2 cellular contexts compared by ENCODE assay signal in the genomic region with DNA sequence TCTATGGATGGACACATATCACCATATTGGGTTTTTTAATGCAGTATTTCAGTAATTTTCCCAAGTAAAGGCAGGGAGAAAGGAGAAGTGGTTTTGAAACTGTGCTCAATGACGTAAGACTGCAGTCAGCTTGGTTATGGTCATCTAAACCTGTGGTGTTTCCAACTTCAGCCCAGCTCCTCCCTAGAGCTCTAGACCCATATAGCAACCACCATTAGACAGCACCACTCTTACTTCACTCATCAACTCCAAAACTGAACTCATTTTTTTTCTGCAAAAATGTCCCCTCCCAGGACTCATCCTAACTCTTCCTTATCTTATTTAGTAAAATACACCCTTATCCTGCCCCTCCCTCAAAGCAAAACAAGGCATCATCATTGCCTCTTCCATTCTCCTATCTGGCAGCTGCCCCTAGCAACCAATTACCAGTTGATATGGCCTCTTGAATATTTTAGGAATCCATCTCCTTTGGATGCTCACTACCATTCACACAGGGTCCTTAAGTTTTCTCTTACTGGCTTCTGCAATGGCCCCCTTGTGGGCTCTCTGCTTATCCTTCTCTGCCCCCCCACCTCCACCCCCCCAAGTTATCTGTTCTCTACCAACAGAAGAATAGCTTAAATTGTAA.
TF ChIP-seq lines count a peak whose summit lies in the region.

No MANE protein-coding gene starts in this region.

TF ChIP-seq in HepG2, 621 proteins besides CTCF, POLR2A, EP300 and RAD21:
- TF ChIP-seq ZNF318 (CRISPR knock-in tag; IDR thresholded peaks at IDR 0.05) (no peak), AKAP8 (CRISPR knock-in tag; IDR thresholded peaks at IDR 0.05) (no peak), NFKBIZ (CRISPR knock-in tag; IDR thresholded peaks at IDR 0.05) (no peak), RFX5 (IDR thresholded peaks at IDR 0.05; ENCODE audit: low read depth, low read length) (peak; percentile 88), HMGA1 (CRISPR knock-in tag; conservative IDR thresholded peaks at IDR 0.05) (no peak), ZNF501 (CRISPR knock-in tag; IDR thresholded peaks at IDR 0.05) (no peak), ZNF33B (CRISPR knock-in tag; IDR thresholded peaks at IDR 0.05) (no peak), RARG (CRISPR knock-in tag; IDR thresholded peaks at IDR 0.05; ENCODE audit: low read depth) (no peak), MBNL3 (CRISPR knock-in tag; conservative IDR thresholded peaks at IDR 0.05) (no peak), ZNF569 (CRISPR knock-in tag; IDR thresholded peaks at IDR 0.05; ENCODE audit: borderline replicate concordance) (no peak), RBFOX2 (IDR thresholded peaks at IDR 0.05; ENCODE audit: low read depth, low read length) (0 out of 2 replicates have a peak, but pooled peaks have one; percentile 17), ZNF382 (CRISPR knock-in tag; IDR thresholded peaks at IDR 0.05; ENCODE audit: borderline replicate concordance) (no peak)
- TF ChIP-seq, protein P1, sequence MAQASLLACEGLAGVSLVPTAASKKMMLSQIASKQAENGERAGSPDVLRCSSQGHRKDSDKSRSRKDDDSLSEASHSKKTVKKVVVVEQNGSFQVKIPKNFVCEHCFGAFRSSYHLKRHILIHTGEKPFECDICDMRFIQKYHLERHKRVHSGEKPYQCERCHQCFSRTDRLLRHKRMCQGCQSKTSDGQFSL (CRISPR knock-in tag; IDR thresholded peaks at IDR 0.05): 0 out of 2 replicates have a peak, but pooled peaks have one; percentile 23

TF ChIP-seq in H1, 55 proteins besides CTCF, POLR2A, EP300 and RAD21:
- TF ChIP-seq SRF (IDR thresholded peaks at IDR 0.05; ENCODE audit: low read depth, low read length) (no peak), USF2 (IDR thresholded peaks at IDR 0.05; ENCODE audit: low read length) (no peak), MAFK (IDR thresholded peaks at IDR 0.05; ENCODE audit: low read depth, low read length) (no peak), SP1 (IDR thresholded peaks at IDR 0.05; ENCODE audit: low read depth, low read length) (no peak), EGR1 (IDR thresholded peaks at IDR 0.05; ENCODE audit: borderline replicate concordance, low read depth, low read length) (no peak), RBBP5 (IDR thresholded peaks at IDR 0.05; ENCODE audit: borderline replicate concordance, low read depth, low read length) (no peak), RFX5 (IDR thresholded peaks at IDR 0.05; ENCODE audit: borderline replicate concordance, low read depth, low read length) (peak; percentile 61; the same call in 1 of the 2 replicates), KDM4A (IDR thresholded peaks at IDR 0.05; ENCODE audit: low read depth, low read length, severe bottlenecking) (no peak), BCL11A (IDR thresholded peaks at IDR 0.05; ENCODE audit: low read depth in 2 of 2, low read length in 2 of 2) (no peak)
